Comparison of ENCODE assay signal across 21 cellular contexts in genomic region chr10:43963793-43964425, GRCh38.
A peak's percentile ranks its signal among the peaks of the same experiment; 100 is the strongest.
DNase-seq lines count a peak whose midpoint lies in the region; ATAC-seq and TF ChIP-seq lines count a peak whose summit lies in the region.
"Had no signal": no experiment of that assay in that cellular context is flagged by ENCODE, and none has a peak within 500 bp of the region (broad histone marks: within the 10 kb centered on the region; RNA-seq: fewer than 3 reads in every experiment).

No MANE protein-coding gene starts in this region.

- intact Hi-C loops in left ventricle myocardium superior (cut with micrococcal nuclease), result no loop called here

- no peak overlapping the region for H3K9ac ChIP-seq in skeletal muscle tissue (ENCODE audit: low read depth in 1 of 3, low read length in 3 of 3)

- DNase-seq in right atrium auricular region (ENCODE audit: low spot score) (peak; percentile 59), left ventricle myocardium superior (no peak), left lobe of liver (ENCODE audit: low spot score) (peak; percentile 45), chondrocyte (ENCODE audit: low spot score) (no peak), NCI-H146 treated with DMSO at 0.1 percent for 48 hours (lab: John Stamatoyannopoulos, UW; ENCODE audit: unreplicated experiment) (no peak)
- DNase-seq: ACHN; CD4-positive, CD25-positive, alpha-beta regulatory T cell; cortex of kidney; mesendoderm; naive thymus-derived CD4-positive, alpha-beta T cell; NCI-H1436; NCI-H2171; NCI-H524 treated with DMSO at 0.1 percent for 48 hours; stimulated activated CD4-positive, alpha-beta T cell treated with anti-CD3 and anti-CD28 coated beads, Interleukin-2, amount 100 ng/mL, for 48 hours; stimulated activated naive CD8-positive, alpha-beta T cell treated with anti-CD3 and anti-CD28 coated beads, Interleukin-15, amount 100 ng/mL, for 72 hours had no signal

- H3K4me1 ChIP-seq in right atrium auricular region (peaks cover 0 to 39% of the 10 kb centered on the region in 2 donors), skeletal muscle tissue (ENCODE audit: control insufficient read depth in 3 of 3, insufficient read depth in 3 of 3, low read length in 3 of 3) (peaks cover 18 to 25% (median 20%) of the 10 kb centered on the region in 3 donors)

- no peak overlapping the region for H3K4me3 Mint-ChIP-seq in chondrocyte (ENCODE audit: unreplicated experiment)
- H3K4me3 Mint-ChIP-seq: CD4-positive, CD25-positive, alpha-beta regulatory T cell; naive thymus-derived CD4-positive, alpha-beta T cell; stimulated activated naive CD8-positive, alpha-beta T cell treated with anti-CD3 and anti-CD28 coated beads, Interleukin-15, amount 100 ng/mL, for 72 hours had no signal

- no peak for TF ChIP-seq CTCF in right atrium auricular region (IDR thresholded peaks at IDR 0.05)
- TF ChIP-seq CTCF in chondrocyte (IDR thresholded peaks at IDR 0.05), result no peak

- H3K9me3 ChIP-seq in right atrium auricular region (no peaks in the 10 kb centered on the region), skeletal muscle tissue (ENCODE audit: control insufficient read depth in 3 of 3, low read length in 3 of 3) (no peaks in the 10 kb centered on the region)
- H3K9me3 ChIP-seq: ovary had no signal

- H3K4me1 Mint-ChIP-seq in chondrocyte (ENCODE audit: low read depth), result peaks cover 47% of the 10 kb centered on the region

- H3K27ac Mint-ChIP-seq in chondrocyte (ENCODE audit: unreplicated experiment), result no peak overlapping the region
- H3K27ac Mint-ChIP-seq: CD4-positive, CD25-positive, alpha-beta regulatory T cell; naive thymus-derived CD4-positive, alpha-beta T cell; stimulated activated naive CD8-positive, alpha-beta T cell treated with anti-CD3 and anti-CD28 coated beads, Interleukin-15, amount 100 ng/mL, for 72 hours had no signal

- H3K9me3 Mint-ChIP-seq in chondrocyte (ENCODE audit: low read depth), result no peaks in the 10 kb centered on the region
- H3K9me3 Mint-ChIP-seq: naive thymus-derived CD4-positive, alpha-beta T cell; stimulated activated naive CD8-positive, alpha-beta T cell treated with anti-CD3 and anti-CD28 coated beads, Interleukin-15, amount 100 ng/mL, for 72 hours had no signal

- H3K27ac ChIP-seq in right atrium auricular region (peak overlapping the region; percentile 61 to 63), skeletal muscle tissue (ENCODE audit: low read depth, low read length) (peak overlapping the region; percentile 67)
- H3K27ac ChIP-seq: RWPE1 had no signal

- peaks cover 3% of the 10 kb centered on the region for H3K27me3 Mint-ChIP-seq in chondrocyte (ENCODE audit: low read depth)
- H3K27me3 Mint-ChIP-seq: CD4-positive, CD25-positive, alpha-beta regulatory T cell had no signal

- no peaks in the 10 kb centered on the region for H3K27me3 ChIP-seq in right atrium auricular region
- H3K27me3 ChIP-seq in skeletal muscle tissue (ENCODE audit: control insufficient read depth in 3 of 3, insufficient read depth in 3 of 3, low read length in 3 of 3), result peaks cover 0 to under 1% (median 0%) of the 10 kb centered on the region in 3 donors
- H3K27me3 ChIP-seq: ovary had no signal

- ATAC-seq in left ventricle myocardium superior, result no peak
- no peak for ATAC-seq in left lobe of liver
- ATAC-seq in GM19351 (IDR thresholded peaks at IDR 0.05; ENCODE audit: unreplicated experiment), result no peak
- ATAC-seq in HG02571 (IDR thresholded peaks at IDR 0.05; ENCODE audit: unreplicated experiment), result no peak
- ATAC-seq: activated CD4-positive, CD25-positive, alpha-beta regulatory T cell treated with anti-CD3 and anti-CD28 coated beads, Interleukin-2, amount 50 U/mL, for 24 hours; naive thymus-derived CD4-positive, alpha-beta T cell; stimulated activated naive CD8-positive, alpha-beta T cell treated with anti-CD3 and anti-CD28 coated beads, Interleukin-15, amount 100 ng/mL, for 72 hours had no signal

- no peak overlapping the region for H3K4me3 ChIP-seq in right atrium auricular region
- H3K4me3 ChIP-seq in skeletal muscle tissue (ENCODE audit: low read length in 3 of 3), result no peak overlapping the region
- H3K4me3 ChIP-seq: ovary had no signal

- no peaks in the 10 kb centered on the region for H3K36me3 Mint-ChIP-seq in chondrocyte (ENCODE audit: low read depth)
- H3K36me3 Mint-ChIP-seq: CD4-positive, CD25-positive, alpha-beta regulatory T cell; naive thymus-derived CD4-positive, alpha-beta T cell had no signal

- no peaks in the 10 kb centered on the region for H3K36me3 ChIP-seq in right atrium auricular region
- H3K36me3 ChIP-seq in skeletal muscle tissue (ENCODE audit: control insufficient read depth in 3 of 3, insufficient read depth in 3 of 3, low read length in 3 of 3), result no peaks in the 10 kb centered on the region
- H3K36me3 ChIP-seq: ovary had no signal

Comparison
In these comparisons a context has a peak if more than half of its experiments do, and no peak if none do; other contexts are left out.
1. DNase-seq: peak in right atrium auricular region (single experiment) and left lobe of liver (single experiment); none in left ventricle myocardium superior (single experiment), chondrocyte (single experiment) and NCI-H146 treated with DMSO at 0.1 percent for 48 hours (single experiment).